Comparison of ENCODE assay signal across 10 cellular contexts in the genomic region with DNA sequence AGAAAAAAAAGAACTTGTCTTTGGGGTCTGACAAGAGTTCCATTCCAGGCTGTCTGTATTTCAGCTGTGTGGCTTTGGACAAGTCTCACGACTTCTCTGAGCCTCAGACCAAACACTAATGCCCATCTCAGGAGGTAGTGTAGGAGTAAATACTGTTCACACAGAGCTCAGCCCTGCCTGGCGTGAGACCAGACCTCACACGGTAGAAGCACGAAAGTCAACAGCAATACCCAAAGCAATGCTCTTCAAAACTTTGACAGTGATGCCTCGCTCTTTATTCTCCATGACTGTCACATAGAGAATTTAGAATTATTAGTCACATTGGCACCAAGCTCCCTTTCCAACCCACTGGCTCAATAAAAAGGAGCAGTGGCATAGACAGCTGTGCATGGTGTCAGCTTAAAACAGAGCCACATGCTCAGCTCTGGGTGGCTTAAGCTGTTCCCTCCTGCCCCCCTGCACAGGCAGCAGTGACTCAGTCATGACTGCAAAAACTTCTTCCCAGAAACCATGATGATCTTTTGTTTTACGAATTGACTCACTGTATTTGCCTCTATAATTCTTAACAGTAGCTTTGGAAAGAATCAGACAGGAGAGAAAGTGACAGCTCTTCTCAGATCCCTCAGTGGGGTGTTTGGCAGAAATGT.
A peak's percentile ranks its signal among the peaks of the same experiment; 100 is the strongest.
DNase-seq lines count a peak whose midpoint lies in the region; ATAC-seq lines count a peak whose summit lies in the region.
"Had no signal": no experiment of that assay in that cellular context is flagged by ENCODE, and none has a peak within 500 bp of the region (broad histone marks: within the 10 kb centered on the region; RNA-seq: fewer than 3 reads in every experiment).

No MANE protein-coding gene starts in this region.

- H3K4me1 Mint-ChIP-seq in activated T-cell treated with anti-CD3 and anti-CD28 coated beads, Interleukin-2, amount 50 U/mL, for 24 hours (ENCODE audit: low read depth): peaks cover 28% of the 10 kb centered on the region

- no peak overlapping the region for H3K4me3 Mint-ChIP-seq in activated T-cell treated with anti-CD3 and anti-CD28 coated beads, Interleukin-2, amount 50 U/mL, for 24 hours
- H3K4me3 Mint-ChIP-seq: neural progenitor cell had no signal

- intact Hi-C loops in posterior vena cava (cut with DNase I): no loop called here

- peaks cover 37% of the 10 kb centered on the region for H3K27me3 Mint-ChIP-seq in activated T-cell treated with anti-CD3 and anti-CD28 coated beads, Interleukin-2, amount 50 U/mL, for 24 hours

- no peak for ATAC-seq in GM21786 (IDR thresholded peaks at IDR 0.05; ENCODE audit: unreplicated experiment)

- DNase-seq in AG08395 (ENCODE audit: low spot score) (peak; percentile 87), GM04503 (ENCODE audit: low read depth) (peak; percentile 42), iris pigment epithelial cell (ENCODE audit: low read depth) (peak; percentile 29), dermis blood vessel endothelial cell (no peak), posterior vena cava (ENCODE audit: low spot score) (no peak), superior temporal gyrus (ENCODE audit: extremely low spot score) (no peak)
- no peak for DNase-seq in activated T-cell treated with anti-CD3 and anti-CD28 coated beads, Interleukin-2, amount 50 U/mL, for 24 hours
- DNase-seq: kidney had no signal

- peak overlapping the region; percentile 89 for H3K27ac Mint-ChIP-seq in activated T-cell treated with anti-CD3 and anti-CD28 coated beads, Interleukin-2, amount 50 U/mL, for 24 hours
- H3K27ac Mint-ChIP-seq: neural progenitor cell had no signal

- no peaks in the 10 kb centered on the region for H3K36me3 Mint-ChIP-seq in activated T-cell treated with anti-CD3 and anti-CD28 coated beads, Interleukin-2, amount 50 U/mL, for 24 hours (ENCODE audit: low read depth)

- peaks cover 4% of the 10 kb centered on the region for H3K9me3 Mint-ChIP-seq in activated T-cell treated with anti-CD3 and anti-CD28 coated beads, Interleukin-2, amount 50 U/mL, for 24 hours

Comparison
In these comparisons a context has a peak if more than half of its experiments do, and no peak if none do; other contexts are left out.
1. DNase-seq: peak in AG08395 (single experiment), GM04503 (single experiment) and iris pigment epithelial cell (single experiment); none in activated T-cell treated with anti-CD3 and anti-CD28 coated beads, Interleukin-2, amount 50 U/mL, for 24 hours (single experiment), dermis blood vessel endothelial cell (single experiment), posterior vena cava (single experiment) and superior temporal gyrus (single experiment).